In genomic region chr19:34405892-34406660, GRCh38 we compare ENCODE assay signal across 1 cellular context.
TF ChIP-seq lines count a peak whose summit lies in the region.

No MANE protein-coding gene starts in this region.

TF ChIP-seq in HepG2, 621 proteins besides CTCF, POLR2A, EP300 and RAD21:
- TF ChIP-seq, protein P1, sequence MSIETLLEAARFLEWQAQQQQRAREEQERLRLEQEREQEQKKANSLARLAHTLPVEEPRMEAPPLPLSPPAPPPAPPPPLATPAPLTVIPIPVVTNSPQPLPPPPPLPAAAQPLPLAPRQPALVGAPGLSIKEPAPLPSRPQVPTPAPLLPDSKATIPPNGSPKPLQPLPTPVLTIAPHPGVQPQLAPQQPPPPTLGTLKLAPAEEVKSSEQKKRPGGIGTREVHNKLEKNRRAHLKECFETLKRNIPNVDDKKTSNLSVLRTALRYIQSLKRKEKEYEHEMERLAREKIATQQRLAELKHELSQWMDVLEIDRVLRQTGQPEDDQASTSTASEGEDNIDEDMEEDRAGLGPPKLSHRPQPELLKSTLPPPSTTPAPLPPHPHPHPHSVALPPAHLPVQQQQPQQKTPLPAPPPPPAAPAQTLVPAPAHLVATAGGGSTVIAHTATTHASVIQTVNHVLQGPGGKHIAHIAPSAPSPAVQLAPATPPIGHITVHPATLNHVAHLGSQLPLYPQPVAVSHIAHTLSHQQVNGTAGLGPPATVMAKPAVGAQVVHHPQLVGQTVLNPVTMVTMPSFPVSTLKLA (IDR thresholded peaks at IDR 0.05) = no peak
- TF ChIP-seq ZNF770 (CRISPR knock-in tag; IDR thresholded peaks at IDR 0.05) = peak; percentile 61
